Comparison of ENCODE assay signal across 8 cellular contexts in the genomic region with DNA sequence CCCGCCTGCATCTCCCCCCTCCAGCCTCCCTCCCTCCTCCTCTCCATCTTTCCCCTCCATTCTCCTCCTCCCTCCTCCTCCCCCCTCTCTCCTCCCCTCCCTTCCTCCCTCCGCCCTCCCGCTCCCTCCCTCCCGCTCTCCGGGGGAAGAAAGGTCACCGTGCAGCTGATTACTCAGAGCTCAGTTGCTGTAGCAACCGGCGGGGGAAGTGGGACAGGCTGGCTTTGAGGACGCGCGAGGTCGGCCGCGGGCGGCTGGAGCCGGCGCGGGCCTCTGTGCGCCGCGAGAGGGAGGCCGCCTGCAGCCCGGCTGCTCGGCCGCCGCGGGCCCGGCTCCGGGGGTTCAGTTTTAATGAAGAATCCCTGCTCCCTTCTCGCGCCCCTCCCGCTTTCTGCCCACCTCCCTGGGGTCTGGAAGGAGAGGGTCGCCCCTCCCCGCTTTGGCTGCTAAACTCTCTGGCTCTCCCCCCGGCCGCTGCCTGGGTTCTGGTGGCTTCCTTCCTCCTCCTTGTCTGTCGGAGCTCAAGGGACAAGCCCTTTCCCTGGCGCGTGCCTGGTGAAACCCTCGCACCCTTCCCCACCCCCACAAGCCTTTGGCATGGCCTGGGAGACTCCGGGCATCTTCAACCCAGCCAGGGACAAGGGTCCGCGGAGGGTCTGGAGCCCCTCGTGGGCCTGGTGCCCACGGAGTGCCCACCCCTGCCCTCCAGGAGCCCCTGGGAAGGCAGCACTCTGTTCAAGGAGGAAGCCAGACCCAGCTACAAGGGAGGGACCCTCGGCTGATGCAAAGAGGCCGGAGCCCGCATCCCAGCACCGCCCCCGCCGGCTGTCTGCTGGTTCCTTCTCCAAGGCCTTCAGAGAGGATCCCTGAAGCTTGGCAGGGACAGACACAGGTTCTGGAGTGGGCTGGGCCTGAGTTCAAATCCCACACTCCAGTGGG.
DNase-seq lines count a peak whose midpoint lies in the region; ATAC-seq, FAIRE-seq and TF ChIP-seq lines count a peak whose summit lies in the region.

No MANE protein-coding gene starts in this region.

- ATAC-seq in activated naive CD8-positive, alpha-beta T cell treated with anti-CD3 and anti-CD28 coated beads, Interleukin-2, amount 10 ng/mL, durations not matched to agents 7 days and 5 days (ENCODE audit: low read depth), result peak; percentile 89

- TF ChIP-seq POLR2A in H54 (IDR thresholded peaks at IDR 0.05; ENCODE audit: low read depth, low read length), result peak; percentile 41

- peak overlapping the region; percentile 81 for H3K4me2 ChIP-seq in osteoblast (ENCODE audit: insufficient read depth, low read length)

- no peaks in the 10 kb centered on the region for H3K36me3 ChIP-seq in osteoblast (ENCODE audit: insufficient read depth, low read length)

- peak overlapping the region; percentile 66 for H3K4me3 ChIP-seq in osteoblast (ENCODE audit: insufficient read depth, low read length)

- H3K27ac ChIP-seq in osteoblast (ENCODE audit: low read depth, low read length), result peak overlapping the region; percentile 100
- H3K27ac ChIP-seq in temporal lobe (ENCODE audit: low read depth, low read length), result peak overlapping the region; percentile 97

- no peak for FAIRE-seq in H54 (lab: Jason Lieb, UNC)

- H3K27ac Mint-ChIP-seq in activated naive CD8-positive, alpha-beta T cell treated with anti-CD3 and anti-CD28 coated beads, Interleukin-2, amount 10 ng/mL, durations not matched to agents 7 days and 5 days, result peak overlapping the region; percentile 94

- peaks cover 19% of the 10 kb centered on the region for H3K4me1 Mint-ChIP-seq in activated naive CD8-positive, alpha-beta T cell treated with anti-CD3 and anti-CD28 coated beads, Interleukin-2, amount 10 ng/mL, durations not matched to agents 7 days and 5 days

- H3K4me3 Mint-ChIP-seq in activated naive CD8-positive, alpha-beta T cell treated with anti-CD3 and anti-CD28 coated beads, Interleukin-2, amount 10 ng/mL, durations not matched to agents 7 days and 5 days, result peak overlapping the region; percentile 83

- no peaks in the 10 kb centered on the region for H3K27me3 ChIP-seq in osteoblast (ENCODE audit: insufficient read depth, low read length)

- H3K9me3 Mint-ChIP-seq in activated naive CD8-positive, alpha-beta T cell treated with anti-CD3 and anti-CD28 coated beads, Interleukin-2, amount 10 ng/mL, durations not matched to agents 7 days and 5 days, result peaks cover 1% of the 10 kb centered on the region

- intact Hi-C loops in head of caudate nucleus (cut with DNase I), result no loop called here

- peaks cover 38% of the 10 kb centered on the region for H3K4me1 ChIP-seq in osteoblast (ENCODE audit: insufficient read depth, low read length)

- no peaks in the 10 kb centered on the region for H3K9me3 ChIP-seq in osteoblast (ENCODE audit: low read depth, low read length)

- peak; percentile 4 for TF ChIP-seq CTCF in osteoblast (IDR thresholded peaks at IDR 0.05; ENCODE audit: extremely low read depth, low read depth, low read length)

- H3K36me3 Mint-ChIP-seq in activated naive CD8-positive, alpha-beta T cell treated with anti-CD3 and anti-CD28 coated beads, Interleukin-2, amount 10 ng/mL, durations not matched to agents 7 days and 5 days, result no peaks in the 10 kb centered on the region

- peaks cover 10% of the 10 kb centered on the region for H3K27me3 Mint-ChIP-seq in activated naive CD8-positive, alpha-beta T cell treated with anti-CD3 and anti-CD28 coated beads, Interleukin-2, amount 10 ng/mL, durations not matched to agents 7 days and 5 days

- DNase-seq in DMS153 treated with DMSO at 0.1 percent for 48 hours (lab: John Stamatoyannopoulos, UW; ENCODE audit: unreplicated experiment), result peak; percentile 94
- peak; percentile 88 for DNase-seq in H54 (ENCODE audit: insufficient read length, low spot score)
- DNase-seq in NCI-H1048 (lab: John Stamatoyannopoulos, UW), result peak; percentile 74
- DNase-seq in SKM-1 treated with dmso at 0.1 percent for 144 hours (lab: John Stamatoyannopoulos, UW; ENCODE audit: unreplicated experiment), result peak; percentile 94
- peak; percentile 86 for DNase-seq in activated naive CD8-positive, alpha-beta T cell treated with anti-CD3 and anti-CD28 coated beads, Interleukin-2, amount 10 ng/mL, durations not matched to agents 7 days and 5 days
- peak; percentile 93 to 100 (median 98) for DNase-seq in head of caudate nucleus
- peak; percentile 100 for DNase-seq in osteoblast (ENCODE audit: insufficient read length, low spot score, missing footprints)

- H3K79me2 ChIP-seq in osteoblast (ENCODE audit: insufficient read depth, low read length), result no peaks in the 10 kb centered on the region

- H4K20me1 ChIP-seq in osteoblast (ENCODE audit: insufficient read depth, low read length), result no peaks in the 10 kb centered on the region

- POLR2A ChIA-PET in activated naive CD8-positive, alpha-beta T cell treated with anti-CD3 and anti-CD28 coated beads, Interleukin-2, amount 10 ng/mL, durations not matched to agents 7 days and 5 days (lab: Charles Lee), result interaction anchor here (0.5 to 4.0 kb wide), 28 partner anchors 10 to 666 kb away, joined by 3 to 28 read pairs (median 5); a partner anchor contains a TSS

- H2AFZ ChIP-seq in osteoblast (ENCODE audit: low read length), result peak overlapping the region; percentile 86

Comparison
In these comparisons a context has a peak if more than half of its experiments do, and no peak if none do; other contexts are left out.
1. Peak in every context shown above with its lines: DNase-seq, ATAC-seq, H3K4me3 ChIP-seq and H3K27ac ChIP-seq.